9 cellular contexts compared by ENCODE assay signal in genomic region chr5:1223278-1223670, GRCh38. TPM values are rescaled to one million over a fixed set of nuclear protein-coding genes. Genes with fewer than 3 reads are reported as not detected.
"Had no signal": no experiment of that assay in that cellular context is flagged by ENCODE, and none has a peak within 500 bp of the region (broad histone marks: within the 10 kb centered on the region; RNA-seq: fewer than 3 reads in every experiment).

No MANE protein-coding gene starts in this region.

- ATAC-seq: HepG2, K562 had no signal

- H2AFZ ChIP-seq: GM23248 had no signal

- H3K4me1 Mint-ChIP-seq: H9 had no signal

- H3K9ac ChIP-seq: GM23248 had no signal

- DNase-seq: GM23248, GOT3, H9, HCEC 1CT, KG1 had no signal

- H3K4me3 Mint-ChIP-seq: H9 had no signal

- H3K4me3 ChIP-seq: GM23248, K562 had no signal

- H3K27ac Mint-ChIP-seq: H9 had no signal

- H3K27ac ChIP-seq: GM23248 had no signal

RNA-seq across cellular contexts. Expression of gene SLC6A18, which starts 1.9 kb away (rescaled TPM):
- total RNA-seq: GM23248, H4, H9, HepG2, HT-29, K562 had no signal
- polyA plus RNA-seq: GM23248, HepG2, K562 had no signal

RNA-seq across cellular contexts. Expression of gene SLC6A19, which starts 21.9 kb away (rescaled TPM):
- total RNA-seq: GM23248, H4, H9, HT-29 had no signal
- polyA plus RNA-seq: GM23248, HepG2 had no signal
